In genomic region chr14:94161087-94161486, GRCh38 we compare ENCODE assay signal across 24 cellular contexts. TPM values are rescaled to one million over a fixed set of nuclear protein-coding genes. Genes with fewer than 3 reads are reported as not detected.
DNase-seq lines count a peak whose midpoint lies in the region; ATAC-seq, FAIRE-seq and TF ChIP-seq lines count a peak whose summit lies in the region.
"Had no signal": no experiment of that assay in that cellular context is flagged by ENCODE, and none has a peak within 500 bp of the region (broad histone marks: within the 10 kb centered on the region; RNA-seq: fewer than 3 reads in every experiment).

No MANE protein-coding gene starts in this region.

- in situ Hi-C loops in HepG2 (cut with HindIII; ENCODE audit: extremely low pct_ligation_motif_present, low pct_unique_long_range_greater_than_20kb) = no loop called here

- H3K79me2 ChIP-seq in HepG2 (ENCODE audit: insufficient read depth, low read length) = no peaks in the 10 kb centered on the region

- peaks cover 2% of the 10 kb centered on the region for H3K27me3 Mint-ChIP-seq in activated CD4-positive, alpha-beta T cell treated with anti-CD3 and anti-CD28 coated beads, Interleukin-2, amount 10 ng/mL, durations not matched to agents 24 days and 14 days

- no peak overlapping the region for H3K4me2 ChIP-seq in HepG2 (ENCODE audit: low read depth, low read length)

- BruUV-seq in HepG2 (replicated peaks; lab: Mats Ljungman, UMichigan) = no TSS peak

- TF ChIP-seq POLR2A in HepG2 (IDR thresholded peaks at IDR 0.05; ENCODE audit: insufficient read depth in 1 of 2, low read depth in 2 of 2, low read length in 2 of 2) = no peak
- no peak for TF ChIP-seq POLR2A in right lobe of liver (IDR thresholded peaks at IDR 0.05)

- TF ChIP-seq EP300 in HepG2 (IDR thresholded peaks at IDR 0.05; ENCODE audit: low read depth in 2 of 2, low read length in 2 of 2) = no peak
- TF ChIP-seq EP300 in HepG2 (CRISPR knock-in tag; IDR thresholded peaks at IDR 0.05; ENCODE audit: borderline replicate concordance) = no peak

- H3K9me3 ChIP-seq in HepG2 (ENCODE audit: low read length) (no peaks in the 10 kb centered on the region), right lobe of liver (no peaks in the 10 kb centered on the region)
- H3K9me3 ChIP-seq: BE2C, MG63 had no signal

- H3K4me3 ChIP-seq in HepG2 (replicated peaks in 1 of 3; ENCODE audit: insufficient read depth in 1 of 3, low read depth in 2 of 3, low read length in 3 of 3) (no peak overlapping the region), right lobe of liver (no peak overlapping the region)
- H3K4me3 ChIP-seq: HAP-1, MG63 had no signal

- H3K27ac ChIP-seq in HepG2 (ENCODE audit: extremely low read length, insufficient read depth, low read length) (no peak overlapping the region), right lobe of liver (no peak overlapping the region)

- TF ChIP-seq RAD21 in HepG2 (CRISPR knock-in tag; IDR thresholded peaks at IDR 0.05) = no peak

- peak; percentile 15 for FAIRE-seq in HepG2 (lab: Jason Lieb, UNC)
- FAIRE-seq: GM12891, GM19239 had no signal

- 6% methylated on average over 2 of the region's 2 CpGs for WGBS in HepG2 (ENCODE audit: low lambda C conversion rate)
- WGBS in right lobe of liver (ENCODE audit: insufficient coverage, low coverage, low lambda C conversion rate, missing lambda C conversion rate) = 9% methylated on average over 1 of the region's 2 CpGs

- DNase-seq in activated CD4-positive, alpha-beta T cell treated with anti-CD3 and anti-CD28 coated beads, Interleukin-2, amount 10 ng/mL, durations not matched to agents 24 days and 14 days = no peak
- no peak for DNase-seq in activated CD4-positive, alpha-beta T cell treated with anti-CD3 and anti-CD28 coated beads for 4 hours
- no peak for DNase-seq in HepG2 (ENCODE audit: low spot score)
- DNase-seq in right lobe of liver = no peak
- peak; percentile 21 for DNase-seq in central memory CD4-positive, alpha-beta T cell
- no peak for DNase-seq in NCI-H1092 (lab: John Stamatoyannopoulos, UW)
- DNase-seq in NCI-H2107 (lab: John Stamatoyannopoulos, UW) = no peak
- DNase-seq in NCI-H1105 treated with DMSO at 0.1 percent for 48 hours (lab: John Stamatoyannopoulos, UW) = no peak
- DNase-seq: 8988T; BE2C; CD8-positive, alpha-beta memory T cell; DMS53; IMR-90; MG63; NCI-H1092 treated with DMSO at 0.1 percent for 48 hours; NCI-H1694; NCI-H2081 treated with DMSO at 0.1 percent for 48 hours; NCI-H510A; NCI-H774; OCI-M1; Right ventricle myocardium superior had no signal

- no peak overlapping the region for H3K9ac ChIP-seq in HepG2 (ENCODE audit: insufficient read depth, low read depth, low read length)

- H3K36me3 Mint-ChIP-seq in activated CD4-positive, alpha-beta T cell treated with anti-CD3 and anti-CD28 coated beads, Interleukin-2, amount 10 ng/mL, durations not matched to agents 24 days and 14 days (ENCODE audit: low read depth) = no peaks in the 10 kb centered on the region
- H3K36me3 Mint-ChIP-seq: CD8-positive, alpha-beta memory T cell had no signal

- TF ChIP-seq CTCF in HepG2 (CRISPR knock-in tag; IDR thresholded peaks at IDR 0.05) (no peak), right lobe of liver (IDR thresholded peaks at IDR 0.05) (no peak)

- H4K20me1 ChIP-seq in HepG2 (ENCODE audit: insufficient read depth, low read length) = no peaks in the 10 kb centered on the region

- no peaks in the 10 kb centered on the region for H3K9me3 Mint-ChIP-seq in activated CD4-positive, alpha-beta T cell treated with anti-CD3 and anti-CD28 coated beads, Interleukin-2, amount 10 ng/mL, durations not matched to agents 24 days and 14 days
- H3K9me3 Mint-ChIP-seq: CD8-positive, alpha-beta memory T cell had no signal

- no peaks in the 10 kb centered on the region for H3K36me3 ChIP-seq in HepG2 (replicated peaks in 1 of 2; ENCODE audit: control insufficient read depth in 1 of 2, insufficient read depth in 2 of 2, low read length in 2 of 2)
- no peaks in the 10 kb centered on the region for H3K36me3 ChIP-seq in right lobe of liver
- H3K36me3 ChIP-seq: BE2C, HAP-1, MG63 had no signal

- H3K27me3 ChIP-seq in HepG2 (ENCODE audit: control insufficient read depth in 1 of 2, insufficient read depth in 2 of 2, low read length in 2 of 2) = peaks cover 0 to 18% of the 10 kb centered on the region in 2 experiments; a peak in 2 of 5 replicates
- no peaks in the 10 kb centered on the region for H3K27me3 ChIP-seq in right lobe of liver
- H3K27me3 ChIP-seq: MG63 had no signal

- no peak overlapping the region for H2AFZ ChIP-seq in HepG2 (ENCODE audit: low read length)

- POLR2A ChIA-PET in HepG2 (lab: Yijun Ruan, JAX) = interaction anchor here (1.3 kb wide), 1 partner anchor 132 kb away, joined by 3 read pairs; the partner anchor contains the start of gene SERPINA10

- H3K4me1 ChIP-seq in HepG2 (ENCODE audit: insufficient read depth, low read length) (peaks cover 64% of the 10 kb centered on the region), right lobe of liver (no peaks in the 10 kb centered on the region)
- H3K4me1 ChIP-seq: BE2C had no signal

- H3K4me1 Mint-ChIP-seq in activated CD4-positive, alpha-beta T cell treated with anti-CD3 and anti-CD28 coated beads, Interleukin-2, amount 10 ng/mL, durations not matched to agents 24 days and 14 days = peaks cover 51% of the 10 kb centered on the region

- no peak overlapping the region for H3K4me3 Mint-ChIP-seq in activated CD4-positive, alpha-beta T cell treated with anti-CD3 and anti-CD28 coated beads, Interleukin-2, amount 10 ng/mL, durations not matched to agents 24 days and 14 days
- H3K4me3 Mint-ChIP-seq: CD8-positive, alpha-beta memory T cell had no signal

- intact Hi-C loops in activated CD4-positive, alpha-beta T cell treated with anti-CD3 and anti-CD28 coated beads, Interleukin-2, amount 10 ng/mL, durations not matched to agents 24 days and 14 days (cut with micrococcal nuclease) = no loop called here
- intact Hi-C loops in HepG2 (cut with micrococcal nuclease; ENCODE audit: unreplicated experiment) (no loop called here), right lobe of liver (cut with DNase I) (no loop called here)

- no peak for ATAC-seq in HepG2
- no peak for ATAC-seq in right lobe of liver

- CTCF ChIA-PET in HepG2 (lab: Yijun Ruan, JAX; ENCODE audit: low intra/inter-chr PET ratio, low total read pairs) = no interaction called here

- H3K27ac Mint-ChIP-seq in activated CD4-positive, alpha-beta T cell treated with anti-CD3 and anti-CD28 coated beads, Interleukin-2, amount 10 ng/mL, durations not matched to agents 24 days and 14 days = peak overlapping the region; percentile 36

RNA-seq across cellular contexts. Expression of gene PPP4R4, which starts 13.0 kb away (rescaled TPM):
- 2.7 and 3.1 TPM in 2 replicates for total RNA-seq in activated CD4-positive, alpha-beta T cell treated with anti-CD3 and anti-CD28 coated beads, Interleukin-2, amount 10 ng/mL, durations not matched to agents 24 days and 14 days
- total RNA-seq in HepG2 (2016; rRNA removed; fragmentation: Illumina TruSeq; extraction: Trizol) (19.8 and 21.2 TPM in 2 replicates), right lobe of liver (1 to 10 TPM in 3 of 6 experiments, under 1 TPM in 3; 0.26 to 4.1 (median 1.2) TPM)
- 11.0 and 11.2 TPM in 2 replicates for total RNA-seq in HepG2 (2016; cell fraction: cytosol; rRNA removed; fragmentation: Illumina TruSeq; extraction: Trizol; ENCODE audit: low read depth)
- total RNA-seq in HepG2 (2016; cell fraction: insoluble cytoplasmic fraction; rRNA removed; fragmentation: Illumina TruSeq; extraction: Trizol) = 18.6 and 21.8 TPM in 2 replicates
- total RNA-seq in HepG2 (2016; cell fraction: membrane; rRNA removed; fragmentation: Illumina TruSeq; extraction: Trizol) = 22.0 and 22.8 TPM in 2 replicates
- 30.3 and 33.4 TPM in 2 replicates for total RNA-seq in HepG2 (2016; cell fraction: nucleus; rRNA removed; fragmentation: Illumina TruSeq; extraction: Trizol)
- polyA plus RNA-seq in HepG2 (2011; rRNA removed) = 6.9 and 9.5 TPM in 2 replicates
- 3.2 and 4.3 TPM in 2 replicates for polyA plus RNA-seq in HepG2 (2011; cell fraction: cytosol; rRNA removed)
- polyA plus RNA-seq in HepG2 (2011; cell fraction: nucleus; rRNA removed) = 5.9 and 7.3 TPM in 2 replicates
- 6.4 and 9.4 TPM in 2 replicates for polyA plus RNA-seq in HepG2 (2012)
- 9.3 and 13.3 TPM in 2 replicates for polyA plus RNA-seq in HepG2 (2016; cell fraction: cytosol; fragmentation: Illumina TruSeq; extraction: Trizol; ENCODE audit: low read depth)
- polyA plus RNA-seq in HepG2 (2016; cell fraction: insoluble cytoplasmic fraction; fragmentation: Illumina TruSeq; extraction: Trizol; ENCODE audit: low read depth) = 20.1 and 21.1 TPM in 2 replicates
- 13.0 and 13.8 TPM in 2 replicates for polyA plus RNA-seq in HepG2 (2016; cell fraction: membrane; fragmentation: Illumina TruSeq; extraction: Trizol; ENCODE audit: low read depth)
- polyA plus RNA-seq in HepG2 (2016; cell fraction: nucleus; fragmentation: Illumina TruSeq; extraction: Trizol; ENCODE audit: insufficient read depth, low read depth) = 21.4 and 24.0 TPM in 2 replicates
- 22.1 TPM in 1 of 2 replicates, not detected in the other for polyA minus RNA-seq in HepG2 (2011; rRNA and poly(A)+ RNA removed; ENCODE audit: low replicate concordance)
- polyA minus RNA-seq in HepG2 (2011; cell fraction: cytosol; rRNA and poly(A)+ RNA removed) = 3.2 and 7.4 TPM in 2 replicates
- polyA minus RNA-seq in HepG2 (2011; cell fraction: nucleus; rRNA and poly(A)+ RNA removed) = 49.6 and 60.8 TPM in 2 replicates
- total RNA-seq: Right ventricle myocardium superior had no signal

RNA-seq across cellular contexts. Expression of gene IFI27L2, which starts 31.7 kb away (rescaled TPM):
- 37.3 and 38.8 TPM in 2 replicates for total RNA-seq in activated CD4-positive, alpha-beta T cell treated with anti-CD3 and anti-CD28 coated beads, Interleukin-2, amount 10 ng/mL, durations not matched to agents 24 days and 14 days
- total RNA-seq in HepG2 (2016; rRNA removed; fragmentation: Illumina TruSeq; extraction: Trizol) (4.3 and 6.0 TPM in 2 replicates), right lobe of liver (1 to 10 TPM in 5 of 6 experiments, not detected in 1; 1.8 to 7.9 (median 4.1) TPM)
- 2.5 and 3.2 TPM in 2 replicates for total RNA-seq in HepG2 (2016; cell fraction: cytosol; rRNA removed; fragmentation: Illumina TruSeq; extraction: Trizol; ENCODE audit: low read depth)
- total RNA-seq in HepG2 (2016; cell fraction: insoluble cytoplasmic fraction; rRNA removed; fragmentation: Illumina TruSeq; extraction: Trizol) = 5.0 and 5.5 TPM in 2 replicates
- total RNA-seq in HepG2 (2016; cell fraction: membrane; rRNA removed; fragmentation: Illumina TruSeq; extraction: Trizol) = 3.6 and 3.7 TPM in 2 replicates
- total RNA-seq in HepG2 (2016; cell fraction: nucleus; rRNA removed; fragmentation: Illumina TruSeq; extraction: Trizol) = 1.6 and 1.9 TPM in 2 replicates
- polyA plus RNA-seq in HepG2 (2011; rRNA removed) = 4.8 and 6.9 TPM in 2 replicates
- 9.7 and 10.5 TPM in 2 replicates for polyA plus RNA-seq in HepG2 (2011; cell fraction: cytosol; rRNA removed)
- polyA plus RNA-seq in HepG2 (2011; cell fraction: nucleus; rRNA removed) = 3.1 and 4.9 TPM in 2 replicates
- 2.3 and 4.8 TPM in 2 replicates for polyA plus RNA-seq in HepG2 (2012)
- polyA plus RNA-seq in HepG2 (2016; cell fraction: cytosol; fragmentation: Illumina TruSeq; extraction: Trizol; ENCODE audit: low read depth) = 3.7 and 4.6 TPM in 2 replicates
- 6.3 and 6.5 TPM in 2 replicates for polyA plus RNA-seq in HepG2 (2016; cell fraction: insoluble cytoplasmic fraction; fragmentation: Illumina TruSeq; extraction: Trizol; ENCODE audit: low read depth)
- polyA plus RNA-seq in HepG2 (2016; cell fraction: membrane; fragmentation: Illumina TruSeq; extraction: Trizol; ENCODE audit: low read depth) = 2.3 and 3.4 TPM in 2 replicates
- polyA plus RNA-seq in HepG2 (2016; cell fraction: nucleus; fragmentation: Illumina TruSeq; extraction: Trizol; ENCODE audit: insufficient read depth, low read depth) = 2.8 and 4.6 TPM in 2 replicates
- 1.5 and 6.0 TPM in 2 replicates for polyA minus RNA-seq in HepG2 (2011; rRNA and poly(A)+ RNA removed; ENCODE audit: low replicate concordance)
- not detected in 2 replicates for polyA minus RNA-seq in HepG2 (2011; cell fraction: cytosol; rRNA and poly(A)+ RNA removed)
- polyA minus RNA-seq in HepG2 (2011; cell fraction: nucleus; rRNA and poly(A)+ RNA removed) = 1.1 TPM in 1 of 2 replicates, not detected in the other

RNA-seq across cellular contexts. Expression of gene IFI27, which starts 50.6 kb away (rescaled TPM):
- 66.9 and 67.3 TPM in 2 replicates for total RNA-seq in activated CD4-positive, alpha-beta T cell treated with anti-CD3 and anti-CD28 coated beads, Interleukin-2, amount 10 ng/mL, durations not matched to agents 24 days and 14 days
- total RNA-seq in HepG2 (2016; rRNA removed; fragmentation: Illumina TruSeq; extraction: Trizol) (1.2 and 2.0 TPM in 2 replicates), right lobe of liver (10 to 100 TPM; 10.0 to 32.5 (median 16.9) TPM)
- 1.2 TPM in 1 of 2 replicates, not detected in the other for total RNA-seq in HepG2 (2016; cell fraction: cytosol; rRNA removed; fragmentation: Illumina TruSeq; extraction: Trizol; ENCODE audit: low read depth)
- 1.4 and 1.6 TPM in 2 replicates for total RNA-seq in HepG2 (2016; cell fraction: insoluble cytoplasmic fraction; rRNA removed; fragmentation: Illumina TruSeq; extraction: Trizol)
- 0.80 and 1.1 TPM in 2 replicates for total RNA-seq in HepG2 (2016; cell fraction: membrane; rRNA removed; fragmentation: Illumina TruSeq; extraction: Trizol)
- total RNA-seq in HepG2 (2016; cell fraction: nucleus; rRNA removed; fragmentation: Illumina TruSeq; extraction: Trizol) = 1.3 and 2.1 TPM in 2 replicates
- polyA plus RNA-seq in HepG2 (2011; rRNA removed) = 1.7 and 2.3 TPM in 2 replicates
- 2.5 and 3.5 TPM in 2 replicates for polyA plus RNA-seq in HepG2 (2011; cell fraction: cytosol; rRNA removed)
- polyA plus RNA-seq in HepG2 (2011; cell fraction: nucleus; rRNA removed) = 2.2 and 2.7 TPM in 2 replicates
- 1.0 and 1.3 TPM in 2 replicates for polyA plus RNA-seq in HepG2 (2012)
- polyA plus RNA-seq in HepG2 (2016; cell fraction: cytosol; fragmentation: Illumina TruSeq; extraction: Trizol; ENCODE audit: low read depth) = 0.75 and 0.84 TPM in 2 replicates
- polyA plus RNA-seq in HepG2 (2016; cell fraction: insoluble cytoplasmic fraction; fragmentation: Illumina TruSeq; extraction: Trizol; ENCODE audit: low read depth) = 0.77 and 0.79 TPM in 2 replicates
- polyA plus RNA-seq in HepG2 (2016; cell fraction: membrane; fragmentation: Illumina TruSeq; extraction: Trizol; ENCODE audit: low read depth) = 0.64 and 1.1 TPM in 2 replicates
- 2.4 and 2.5 TPM in 2 replicates for polyA plus RNA-seq in HepG2 (2016; cell fraction: nucleus; fragmentation: Illumina TruSeq; extraction: Trizol; ENCODE audit: insufficient read depth, low read depth)
- 2.4 and 59.0 TPM in 2 replicates for polyA minus RNA-seq in HepG2 (2011; rRNA and poly(A)+ RNA removed; ENCODE audit: low replicate concordance)
- not detected in 2 replicates for polyA minus RNA-seq in HepG2 (2011; cell fraction: cytosol; rRNA and poly(A)+ RNA removed)
- polyA minus RNA-seq in HepG2 (2011; cell fraction: nucleus; rRNA and poly(A)+ RNA removed) = 0.39 and 1.1 TPM in 2 replicates
